16 cellular contexts compared by ENCODE assay signal in genomic region chr1:232944342-232944741, GRCh38. TPM values are rescaled to one million over a fixed set of nuclear protein-coding genes. Genes with fewer than 3 reads are reported as not detected.
DNase-seq lines count a peak whose midpoint lies in the region; ATAC-seq and TF ChIP-seq lines count a peak whose summit lies in the region.
"Had no signal": no experiment of that assay in that cellular context is flagged by ENCODE, and none has a peak within 500 bp of the region (broad histone marks: within the 10 kb centered on the region; RNA-seq: fewer than 3 reads in every experiment).

No MANE protein-coding gene starts in this region.

- 85% methylated on average over 5 of the region's 5 CpGs for WGBS in esophagus muscularis mucosa

- no peak for TF ChIP-seq POLR2A in esophagus muscularis mucosa (IDR thresholded peaks at IDR 0.05; ENCODE audit: low read depth)

- TF ChIP-seq CTCF in DND-41 (IDR thresholded peaks at IDR 0.05; ENCODE audit: borderline replicate concordance, extremely low read depth, low read length, poor library complexity, severe bottlenecking), result no peak
- no peak for TF ChIP-seq CTCF in OCI-LY1 (IDR thresholded peaks at IDR 0.05; ENCODE audit: low read length)
- TF ChIP-seq CTCF in esophagus muscularis mucosa (IDR thresholded peaks at IDR 0.05), result no peak
- no peak for TF ChIP-seq CTCF in Caco-2 (IDR thresholded peaks at IDR 0.05; ENCODE audit: insufficient read depth in 1 of 2, low read depth in 1 of 2, low read length in 1 of 2, severe bottlenecking in 1 of 2, unreplicated experiment in 1 of 2)
- TF ChIP-seq CTCF in CD8-positive, alpha-beta T cell (IDR thresholded peaks at IDR 0.05), result no peak

- no peaks in the 10 kb centered on the region for H3K9me3 Mint-ChIP-seq in Caco-2 (ENCODE audit: unreplicated experiment)
- no peaks in the 10 kb centered on the region for H3K9me3 Mint-ChIP-seq in CD8-positive, alpha-beta T cell

- H3K4me1 ChIP-seq in DND-41 (ENCODE audit: insufficient read depth, low read length) (peaks cover 17% of the 10 kb centered on the region), OCI-LY1 (ENCODE audit: insufficient read depth, low read length, severe bottlenecking) (peaks cover 14% of the 10 kb centered on the region), esophagus muscularis mucosa (peaks cover 0 to 2% (median 0%) of the 10 kb centered on the region in 4 donors), Caco-2 (no peaks in the 10 kb centered on the region)
- H3K4me1 ChIP-seq in CD8-positive, alpha-beta T cell (ENCODE audit: insufficient read depth, low read length), result peaks cover 18% of the 10 kb centered on the region
- H3K4me1 ChIP-seq: tibial nerve had no signal

- no peak overlapping the region for H3K4me3 ChIP-seq in DND-41 (ENCODE audit: low read depth in 1 of 2, low read length in 2 of 2)
- H3K4me3 ChIP-seq in OCI-LY1 (ENCODE audit: low read depth, low read length, poor library complexity, severe bottlenecking), result no peak overlapping the region
- H3K4me3 ChIP-seq in esophagus muscularis mucosa, result no peak overlapping the region
- H3K4me3 ChIP-seq in Caco-2 (ENCODE audit: low read depth, low read length), result no peak overlapping the region
- H3K4me3 ChIP-seq in CD8-positive, alpha-beta T cell (ENCODE audit: low read depth, low read length), result no peak overlapping the region
- H3K4me3 ChIP-seq: SK-N-MC, tibial nerve had no signal

- TF ChIP-seq EP300 in esophagus muscularis mucosa (IDR thresholded peaks at IDR 0.05), result no peak

- H3K9ac ChIP-seq in DND-41 (ENCODE audit: low read depth, low read length) (no peak overlapping the region), OCI-LY1 (ENCODE audit: low read length) (no peak overlapping the region)

- intact Hi-C loops in esophagus muscularis mucosa (cut with DNase I), result no loop called here
- intact Hi-C loops in Caco-2 (cut with micrococcal nuclease; ENCODE audit: unreplicated experiment), result no loop called here
- intact Hi-C loops in CD8-positive, alpha-beta T cell (cut with DNase I, micrococcal nuclease), result no loop called here

- H3K4me2 ChIP-seq in DND-41 (ENCODE audit: insufficient read depth, low read length), result no peak overlapping the region
- H3K4me2 ChIP-seq in OCI-LY1 (ENCODE audit: low read length), result 0 out of 2 replicates have a peak overlapping the region, but pooled peaks have one; percentile 3

- H3K9me2 ChIP-seq in OCI-LY1 (ENCODE audit: low read depth, low read length), result no peaks in the 10 kb centered on the region

- H3K36me3 ChIP-seq in DND-41 (ENCODE audit: insufficient read depth, low read length), result no peaks in the 10 kb centered on the region
- H3K36me3 ChIP-seq in OCI-LY1 (ENCODE audit: insufficient read depth, low read length), result no peaks in the 10 kb centered on the region; the same call in 1 of the 2 replicates
- no peaks in the 10 kb centered on the region for H3K36me3 ChIP-seq in esophagus muscularis mucosa
- H3K36me3 ChIP-seq in Caco-2 (ENCODE audit: control insufficient read depth, insufficient read depth, low read length), result no peaks in the 10 kb centered on the region
- H3K36me3 ChIP-seq in CD8-positive, alpha-beta T cell (ENCODE audit: insufficient read depth, low read length), result no peaks in the 10 kb centered on the region
- H3K36me3 ChIP-seq: tibial nerve had no signal

- no peak for DNase-seq in activated CD4-positive, CD25-positive, alpha-beta regulatory T cell treated with anti-CD3 and anti-CD28 coated beads, Interleukin-2, amount 50 U/mL, for 72 hours
- DNase-seq in DND-41 (no peak), esophagus muscularis mucosa (ENCODE audit: extremely low spot score) (peak; percentile 26), Caco-2 (no peak)
- no peak for DNase-seq in CD8-positive, alpha-beta T cell
- DNase-seq: CD4-positive, alpha-beta memory T cell; head of caudate nucleus; islet precursor cell; NCI-H187; NCI-H524; PC-3 had no signal

- H3K4me1 Mint-ChIP-seq in Caco-2 (ENCODE audit: low read depth, unreplicated experiment), result no peaks in the 10 kb centered on the region
- H3K4me1 Mint-ChIP-seq in CD8-positive, alpha-beta T cell (ENCODE audit: low read depth), result peaks cover 13% of the 10 kb centered on the region

- H3K36me3 Mint-ChIP-seq in Caco-2 (ENCODE audit: insufficient read depth, unreplicated experiment), result no peaks in the 10 kb centered on the region
- no peaks in the 10 kb centered on the region for H3K36me3 Mint-ChIP-seq in CD8-positive, alpha-beta T cell
- H3K36me3 Mint-ChIP-seq: CD4-positive, alpha-beta memory T cell had no signal

- POLR2A ChIA-PET in Caco-2 (lab: Charles Lee), result no interaction called here
- POLR2A ChIA-PET in CD8-positive, alpha-beta T cell (lab: Charles Lee), result no interaction called here

- H3K27me3 ChIP-seq in DND-41 (ENCODE audit: insufficient read depth, low read length, poor library complexity) (no peaks in the 10 kb centered on the region), OCI-LY1 (ENCODE audit: insufficient read depth, low read length) (no peaks in the 10 kb centered on the region), esophagus muscularis mucosa (no peaks in the 10 kb centered on the region), Caco-2 (replicated peaks; ENCODE audit: control insufficient read depth, insufficient read depth, low read length) (no peaks in the 10 kb centered on the region)
- H3K27me3 ChIP-seq in CD8-positive, alpha-beta T cell (ENCODE audit: insufficient read depth, low read length), result no peaks in the 10 kb centered on the region
- H3K27me3 ChIP-seq: tibial nerve had no signal

- H3K9me3 ChIP-seq in DND-41 (ENCODE audit: insufficient read depth, low read length, severe bottlenecking) (no peaks in the 10 kb centered on the region), OCI-LY1 (ENCODE audit: low read length) (no peaks in the 10 kb centered on the region), esophagus muscularis mucosa (no peaks in the 10 kb centered on the region), Caco-2 (no peaks in the 10 kb centered on the region)
- no peaks in the 10 kb centered on the region for H3K9me3 ChIP-seq in CD8-positive, alpha-beta T cell (ENCODE audit: low read length)

- no peak overlapping the region for H3K27ac Mint-ChIP-seq in Caco-2 (ENCODE audit: unreplicated experiment)
- H3K27ac Mint-ChIP-seq in CD8-positive, alpha-beta T cell, result no peak overlapping the region

- H2AFZ ChIP-seq in DND-41 (ENCODE audit: low read depth, low read length) (0 out of 2 replicates have a peak overlapping the region, but pooled peaks have one; percentile 4), OCI-LY1 (ENCODE audit: low read length) (peak overlapping the region; percentile 32; the same call in 1 of the 2 replicates)

- H4K20me1 ChIP-seq in DND-41 (ENCODE audit: insufficient read depth, low read length), result no peaks in the 10 kb centered on the region
- H4K20me1 ChIP-seq in OCI-LY1 (ENCODE audit: insufficient read depth, low read length), result no peaks in the 10 kb centered on the region

- ATAC-seq in activated CD4-positive, CD25-positive, alpha-beta regulatory T cell treated with anti-CD3 and anti-CD28 coated beads, Interleukin-2, amount 50 U/mL, for 24 hours, result peak; percentile 8 to 27
- ATAC-seq in DND-41 (ENCODE audit: insufficient read depth, low read depth), result 0 out of 3 replicates have a peak, but pooled peaks have one; percentile 27
- no peak for ATAC-seq in CD8-positive, alpha-beta T cell
- ATAC-seq in GM18873 (IDR thresholded peaks at IDR 0.05; ENCODE audit: low FRiP score, unreplicated experiment), result no peak
- ATAC-seq: PC-3 had no signal

- H3K27ac ChIP-seq in DND-41 (ENCODE audit: low read length) (no peak overlapping the region; the same call in 1 of the 2 replicates), OCI-LY1 (ENCODE audit: low read depth, low read length, poor library complexity, severe bottlenecking) (peak overlapping the region; percentile 58), esophagus muscularis mucosa (replicated peaks in 1 of 4) (no peak overlapping the region)
- no peak overlapping the region for H3K27ac ChIP-seq in CD8-positive, alpha-beta T cell (ENCODE audit: low read depth, low read length)
- H3K27ac ChIP-seq: SK-N-MC, tibial nerve had no signal

- H3F3A ChIP-seq in OCI-LY1 (ENCODE audit: insufficient read depth, low read length), result no peaks in the 10 kb centered on the region

- BruUV-seq in Caco-2 (replicated peaks; lab: Mats Ljungman, UMichigan), result no TSS peak

- H3K27me3 Mint-ChIP-seq in Caco-2 (ENCODE audit: insufficient read depth, unreplicated experiment), result no peaks in the 10 kb centered on the region
- H3K27me3 Mint-ChIP-seq in CD8-positive, alpha-beta T cell (ENCODE audit: low read depth), result peaks cover 4% of the 10 kb centered on the region

- H3K4me3 Mint-ChIP-seq in Caco-2 (ENCODE audit: unreplicated experiment), result no peak overlapping the region
- no peak overlapping the region for H3K4me3 Mint-ChIP-seq in CD8-positive, alpha-beta T cell

- CTCF ChIA-PET in Caco-2 (lab: Charles Lee), result no interaction called here
- CTCF ChIA-PET in CD8-positive, alpha-beta T cell (lab: Charles Lee), result no interaction called here

- H3K79me2 ChIP-seq in DND-41 (ENCODE audit: insufficient read depth, low read length), result peaks cover under 1% of the 10 kb centered on the region; the same call in 1 of the 2 replicates
- H3K79me2 ChIP-seq in OCI-LY1 (ENCODE audit: insufficient read depth, low read length), result no peaks in the 10 kb centered on the region

RNA-seq across cellular contexts. Expression of gene NTPCR, which starts 6.1 kb away (rescaled TPM):
- total RNA-seq in esophagus muscularis mucosa, result 10 to 100 TPM; 21.7 to 26.6 (median 24.6) TPM
- total RNA-seq in Caco-2 (2022), result 46.5 and 49.1 TPM in 2 replicates
- 1 to 10 TPM; 3.4 to 3.9 TPM for total RNA-seq in CD8-positive, alpha-beta T cell

Comparison
In these comparisons a context has a peak if more than half of its experiments do, and no peak if none do; other contexts are left out.
1. ATAC-seq: peak in activated CD4-positive, CD25-positive, alpha-beta regulatory T cell treated with anti-CD3 and anti-CD28 coated beads, Interleukin-2, amount 50 U/mL, for 24 hours (2 of 2) and DND-41 (single experiment); none in CD8-positive, alpha-beta T cell (single experiment) and GM18873 (single experiment).